In the genomic region with DNA sequence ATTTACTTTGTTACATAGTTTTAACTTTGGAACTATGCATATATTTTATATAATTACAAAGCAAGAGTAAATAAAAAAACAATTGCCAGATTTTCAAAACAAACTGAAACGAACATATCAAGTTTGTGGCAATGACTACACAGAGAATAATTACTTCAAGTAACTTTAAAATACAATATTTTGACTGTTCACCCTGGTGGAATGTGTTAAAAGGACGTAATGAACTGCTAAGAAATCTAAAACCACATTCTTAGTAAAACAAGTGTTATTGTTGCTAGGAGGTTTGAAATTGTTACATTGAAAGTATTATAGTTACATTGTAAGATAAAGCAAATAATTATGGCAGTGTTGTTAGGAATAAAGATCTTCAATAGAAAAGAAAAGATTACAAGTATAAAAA, we compare ENCODE assay signal across 15 cellular contexts.
"Had no signal": no experiment of that assay in that cellular context is flagged by ENCODE, and none has a peak within 500 bp of the region (broad histone marks: within the 10 kb centered on the region; RNA-seq: fewer than 3 reads in every experiment).

No MANE protein-coding gene starts in this region.

- H3K27me3 ChIP-seq: heart left ventricle, ovary, transverse colon had no signal

- ATAC-seq: naive thymus-derived CD4-positive, alpha-beta T cell; right cardiac atrium; stimulated activated naive CD8-positive, alpha-beta T cell treated with anti-CD3 and anti-CD28 coated beads, Interleukin-15, amount 100 ng/mL, for 72 hours had no signal

- H3K9me3 ChIP-seq: heart left ventricle, ovary, thoracic aorta, transverse colon had no signal

- H3K4me3 Mint-ChIP-seq: naive thymus-derived CD4-positive, alpha-beta T cell; neural crest cell; stimulated activated naive CD8-positive, alpha-beta T cell treated with anti-CD3 and anti-CD28 coated beads, Interleukin-15, amount 100 ng/mL, for 72 hours had no signal

- H3K27me3 Mint-ChIP-seq: naive thymus-derived CD4-positive, alpha-beta T cell; stimulated activated naive CD8-positive, alpha-beta T cell treated with anti-CD3 and anti-CD28 coated beads, Interleukin-15, amount 100 ng/mL, for 72 hours had no signal

- H3K4me2 ChIP-seq: smooth muscle cell had no signal

- H3K27ac ChIP-seq: coronary artery, heart left ventricle, ovary, thoracic aorta, transverse colon had no signal

- H3K9me3 Mint-ChIP-seq: neural crest cell; stimulated activated naive CD8-positive, alpha-beta T cell treated with anti-CD3 and anti-CD28 coated beads, Interleukin-15, amount 100 ng/mL, for 72 hours had no signal

- H3K4me3 ChIP-seq: coronary artery, heart left ventricle, ovary, smooth muscle cell, thoracic aorta, transverse colon had no signal

- H3K36me3 ChIP-seq: ovary, thoracic aorta had no signal

- H3K4me1 Mint-ChIP-seq: neural crest cell had no signal

- H3K4me1 ChIP-seq: transverse colon had no signal

- DNase-seq: cerebellar nuclear complex; effector CD4-positive, alpha-beta T cell; heart left ventricle; hypothalamus; kidney glomerular epithelial cell; naive thymus-derived CD4-positive, alpha-beta T cell; ovary; right cardiac atrium; stimulated activated CD4-positive, alpha-beta T cell treated with anti-CD3 and anti-CD28 coated beads, Interleukin-2, amount 100 ng/mL, for 48 hours; stimulated activated naive CD8-positive, alpha-beta T cell treated with anti-CD3 and anti-CD28 coated beads, Interleukin-15, amount 100 ng/mL, for 72 hours; transverse colon had no signal
